ENCODE assay signal across 26 cellular contexts in genomic region chr6:144667517-144667916, GRCh38.
DNase-seq lines count a peak whose midpoint lies in the region; ATAC-seq and TF ChIP-seq lines count a peak whose summit lies in the region.
"Had no signal": no experiment of that assay in that cellular context is flagged by ENCODE, and none has a peak within 500 bp of the region (broad histone marks: within the 10 kb centered on the region; RNA-seq: fewer than 3 reads in every experiment).

No MANE protein-coding gene starts in this region.

- H3K9ac ChIP-seq in trophoblast cell (ENCODE audit: low read length): no peak overlapping the region
- H3K9ac ChIP-seq: neural progenitor cell, SK-N-SH had no signal

- H3K9me3 Mint-ChIP-seq in natural killer cell: peaks cover 7 to 10% of the 10 kb centered on the region in 2 donors
- H3K9me3 Mint-ChIP-seq in natural killer cell treated with Interleukin-12 subunit alpha and Interleukin-12 subunit beta and Interleukin-15 and Interleukin-18, amount 100 ng/mL, for 72 hours: peaks cover 16% of the 10 kb centered on the region
- peaks cover 16% of the 10 kb centered on the region for H3K9me3 Mint-ChIP-seq in activated T-helper 17 cell treated with anti-CD3 and anti-CD28 coated beads, Interleukin-2, amount 50 U/mL, for 72 hours
- H3K9me3 Mint-ChIP-seq in stimulated activated naive B cell treated with anti-CD40 and anti-IgM and Interleukin-4, amounts not matched to agents 10 μg/mL and 1 μg/mL and 100 μg/mL, for 72 hours: peaks cover 16 to 23% of the 10 kb centered on the region in 2 donors

- no peak overlapping the region for H3K27ac ChIP-seq in trophoblast cell (ENCODE audit: low read depth, low read length)
- H3K27ac ChIP-seq: hepatocyte, neural progenitor cell, transverse colon had no signal

- no peak overlapping the region for H2BK120ac ChIP-seq in trophoblast cell (ENCODE audit: insufficient read depth, low read length, poor library complexity)

- H2BK5ac ChIP-seq in trophoblast cell (ENCODE audit: low read depth, low read length, poor library complexity): no peak overlapping the region

- no peaks in the 10 kb centered on the region for H3K79me1 ChIP-seq in trophoblast cell (ENCODE audit: low read length)

- no peak overlapping the region for H3K4me2 ChIP-seq in trophoblast cell (ENCODE audit: low read length)
- H3K4me2 ChIP-seq: hepatocyte, neural progenitor cell, SK-N-SH had no signal

- peaks cover 8% of the 10 kb centered on the region for H3K36me3 Mint-ChIP-seq in natural killer cell
- peaks cover 31% of the 10 kb centered on the region for H3K36me3 Mint-ChIP-seq in natural killer cell treated with Interleukin-12 subunit alpha and Interleukin-12 subunit beta and Interleukin-15 and Interleukin-18, amount 100 ng/mL, for 72 hours
- no peaks in the 10 kb centered on the region for H3K36me3 Mint-ChIP-seq in activated T-helper 17 cell treated with anti-CD3 and anti-CD28 coated beads, Interleukin-2, amount 50 U/mL, for 72 hours (ENCODE audit: low read depth)
- peaks cover 27 to 31% of the 10 kb centered on the region in 2 donors for H3K36me3 Mint-ChIP-seq in stimulated activated naive B cell treated with anti-CD40 and anti-IgM and Interleukin-4, amounts not matched to agents 10 μg/mL and 1 μg/mL and 100 μg/mL, for 72 hours

- no CpG with 5 or more reads among the region's 3 CpGs for WGBS in trophoblast cell (ENCODE audit: extremely low coverage, insufficient coverage, insufficient read length)

- no peak overlapping the region for H4K12ac ChIP-seq in trophoblast cell (ENCODE audit: low read depth, low read length)

- no peak for ATAC-seq in natural killer cell
- ATAC-seq in natural killer cell treated with Interleukin-12 subunit alpha and Interleukin-12 subunit beta and Interleukin-15 and Interleukin-18, amount 100 ng/mL, for 72 hours: no peak
- ATAC-seq in activated T-helper 17 cell treated with anti-CD3 and anti-CD28 coated beads, Interleukin-2, amount 50 U/mL, for 72 hours (replicated peaks): no peak
- ATAC-seq in stimulated activated naive B cell treated with anti-CD40 and anti-IgM and Interleukin-4, amounts not matched to agents 10 μg/mL and 1 μg/mL and 100 μg/mL, for 72 hours (replicated peaks): peak; percentile 21 to 46
- no peak for ATAC-seq in esophagus mucosa
- ATAC-seq: left cardiac atrium, right cardiac atrium had no signal

- H4K8ac ChIP-seq in trophoblast cell (ENCODE audit: low read depth, low read length): no peak overlapping the region

- no peaks in the 10 kb centered on the region for H3K27me3 ChIP-seq in trophoblast cell (ENCODE audit: insufficient read depth, low read length)
- H3K27me3 ChIP-seq: hepatocyte, neural progenitor cell, transverse colon had no signal

- no peak overlapping the region for H3K14ac ChIP-seq in trophoblast cell (ENCODE audit: low read length)

- no peak overlapping the region for H3K4me3 ChIP-seq in trophoblast cell (ENCODE audit: low read depth, low read length)
- H3K4me3 ChIP-seq: hepatocyte, neural progenitor cell, transverse colon had no signal

- no peak overlapping the region for H4K91ac ChIP-seq in trophoblast cell (ENCODE audit: low read depth, low read length)

- peaks cover 0 to 5% of the 10 kb centered on the region in 2 experiments for H3K4me1 ChIP-seq in trophoblast cell (ENCODE audit: control insufficient read depth in 1 of 2, insufficient read depth in 2 of 2, low read length in 2 of 2)

- H2AFZ ChIP-seq in trophoblast cell (ENCODE audit: insufficient read depth, low read length, poor library complexity): no peak overlapping the region
- H2AFZ ChIP-seq: hepatocyte, neural progenitor cell had no signal

- H3K23ac ChIP-seq in trophoblast cell (ENCODE audit: low read length): no peak overlapping the region

- H3K4ac ChIP-seq in trophoblast cell (ENCODE audit: low read depth, low read length): no peak overlapping the region

- H3K18ac ChIP-seq in trophoblast cell (ENCODE audit: low read length): no peak overlapping the region

- no peaks in the 10 kb centered on the region for H3K9me3 ChIP-seq in trophoblast cell (ENCODE audit: insufficient read depth, low read depth, low read length)
- H3K9me3 ChIP-seq: Caco-2, SK-N-SH had no signal

- no peaks in the 10 kb centered on the region for H3K36me3 ChIP-seq in trophoblast cell (ENCODE audit: control insufficient read depth in 1 of 2, insufficient read depth in 2 of 2, low read length in 2 of 2)
- H3K36me3 ChIP-seq: neural progenitor cell, transverse colon had no signal

- peaks cover 85 to 92% of the 10 kb centered on the region in 2 donors for H3K4me1 Mint-ChIP-seq in natural killer cell
- peaks cover 81 to 83% of the 10 kb centered on the region in 2 donors for H3K4me1 Mint-ChIP-seq in natural killer cell treated with Interleukin-12 subunit alpha and Interleukin-12 subunit beta and Interleukin-15 and Interleukin-18, amount 100 ng/mL, for 72 hours (ENCODE audit: low read depth in 2 of 2)
- H3K4me1 Mint-ChIP-seq in activated T-helper 17 cell treated with anti-CD3 and anti-CD28 coated beads, Interleukin-2, amount 50 U/mL, for 72 hours: peaks cover 38% of the 10 kb centered on the region
- H3K4me1 Mint-ChIP-seq in stimulated activated naive B cell treated with anti-CD40 and anti-IgM and Interleukin-4, amounts not matched to agents 10 μg/mL and 1 μg/mL and 100 μg/mL, for 72 hours: peaks cover 38 to 63% of the 10 kb centered on the region in 2 donors

- intact Hi-C loops in natural killer cell (cut with micrococcal nuclease): no loop called here

- peak overlapping the region; percentile 71 to 84 for H3K27ac Mint-ChIP-seq in natural killer cell
- peak overlapping the region in 1 of 2 donors; percentile 89 for H3K27ac Mint-ChIP-seq in natural killer cell treated with Interleukin-12 subunit alpha and Interleukin-12 subunit beta and Interleukin-15 and Interleukin-18, amount 100 ng/mL, for 72 hours
- H3K27ac Mint-ChIP-seq in activated T-helper 17 cell treated with anti-CD3 and anti-CD28 coated beads, Interleukin-2, amount 50 U/mL, for 72 hours: peak overlapping the region; percentile 65
- H3K27ac Mint-ChIP-seq in stimulated activated naive B cell treated with anti-CD40 and anti-IgM and Interleukin-4, amounts not matched to agents 10 μg/mL and 1 μg/mL and 100 μg/mL, for 72 hours: peak overlapping the region; percentile 91
- H3K27ac Mint-ChIP-seq: activated naive CD4-positive, alpha-beta T cell treated with anti-CD3 and anti-CD28 coated beads, Interleukin-2, amount 50 U/mL, for 24 hours; activated T-helper 1 cell treated with anti-CD3 and anti-CD28 coated beads, Interleukin-12 subunit alpha, Interleukin-12 subunit beta, Interleukin-2, Interleukin-4 antibody, amounts not matched to agents 30 ng/mL and 10 ng/mL and 1 ng/mL, durations not matched to agents 14 hours and 24 hours and 36 hours; endodermal cell; neural progenitor cell had no signal

- H3K4me3 Mint-ChIP-seq in natural killer cell: peak overlapping the region; percentile 40
- no peak overlapping the region for H3K4me3 Mint-ChIP-seq in natural killer cell treated with Interleukin-12 subunit alpha and Interleukin-12 subunit beta and Interleukin-15 and Interleukin-18, amount 100 ng/mL, for 72 hours
- H3K4me3 Mint-ChIP-seq in activated T-helper 17 cell treated with anti-CD3 and anti-CD28 coated beads, Interleukin-2, amount 50 U/mL, for 72 hours: peak overlapping the region; percentile 66
- H3K4me3 Mint-ChIP-seq in stimulated activated naive B cell treated with anti-CD40 and anti-IgM and Interleukin-4, amounts not matched to agents 10 μg/mL and 1 μg/mL and 100 μg/mL, for 72 hours: peak overlapping the region; percentile 56 to 60
- H3K4me3 Mint-ChIP-seq: activated naive CD4-positive, alpha-beta T cell treated with anti-CD3 and anti-CD28 coated beads, Interleukin-2, amount 50 U/mL, for 24 hours; activated T-helper 1 cell treated with anti-CD3 and anti-CD28 coated beads, Interleukin-12 subunit alpha, Interleukin-12 subunit beta, Interleukin-2, Interleukin-4 antibody, amounts not matched to agents 30 ng/mL and 10 ng/mL and 1 ng/mL, durations not matched to agents 14 hours and 24 hours and 36 hours; endodermal cell; neural progenitor cell had no signal

- no peak overlapping the region for H2BK12ac ChIP-seq in trophoblast cell (ENCODE audit: low read length)

- no peaks in the 10 kb centered on the region for H3K27me3 Mint-ChIP-seq in natural killer cell (ENCODE audit: low read depth in 2 of 2)
- no peaks in the 10 kb centered on the region for H3K27me3 Mint-ChIP-seq in natural killer cell treated with Interleukin-12 subunit alpha and Interleukin-12 subunit beta and Interleukin-15 and Interleukin-18, amount 100 ng/mL, for 72 hours
- H3K27me3 Mint-ChIP-seq in activated T-helper 17 cell treated with anti-CD3 and anti-CD28 coated beads, Interleukin-2, amount 50 U/mL, for 72 hours: no peaks in the 10 kb centered on the region
- no peaks in the 10 kb centered on the region for H3K27me3 Mint-ChIP-seq in stimulated activated naive B cell treated with anti-CD40 and anti-IgM and Interleukin-4, amounts not matched to agents 10 μg/mL and 1 μg/mL and 100 μg/mL, for 72 hours
- H3K27me3 Mint-ChIP-seq: activated naive CD4-positive, alpha-beta T cell treated with anti-CD3 and anti-CD28 coated beads, Interleukin-2, amount 50 U/mL, for 24 hours had no signal

- H3K79me2 ChIP-seq in trophoblast cell (ENCODE audit: control insufficient read depth, insufficient read depth, low read length, poor library complexity): no peaks in the 10 kb centered on the region

- no peak for TF ChIP-seq CTCF in natural killer cell (IDR thresholded peaks at IDR 0.05)

- DNase-seq in natural killer cell (no peak), NOMO-1 treated with dmso at 0.1 percent for 144 hours (lab: John Stamatoyannopoulos, UW; ENCODE audit: unreplicated experiment) (peak; percentile 3), NCI-H146 (lab: John Stamatoyannopoulos, UW) (no peak), trophoblast cell (no peak)
- no peak for DNase-seq in natural killer cell treated with Interleukin-12 subunit alpha and Interleukin-12 subunit beta and Interleukin-15 and Interleukin-18, amount 100 ng/mL, for 72 hours (ENCODE audit: low spot score)
- no peak for DNase-seq in stimulated activated naive B cell treated with anti-CD40 and anti-IgM and Interleukin-4, amounts not matched to agents 10 μg/mL and 1 μg/mL and 100 μg/mL, for 72 hours
- DNase-seq: activated CD4-positive, alpha-beta T cell treated with anti-CD3 and anti-CD28 coated beads, Interleukin-2, amount 50 U/mL, for 48 hours; activated CD4-positive, CD25-positive, alpha-beta regulatory T cell; Caco-2; cortex of kidney; endodermal cell; GOT3; left cardiac atrium; NCI-H1417; NCI-H345; right cardiac atrium; SK-N-SH; stimulated activated CD4-positive, alpha-beta T cell treated with anti-CD3 and anti-CD28 coated beads, Interleukin-2, amount 100 ng/mL, for 24 hours; T-helper 9 cell; transverse colon had no signal

- no peak overlapping the region for H2AK5ac ChIP-seq in trophoblast cell (ENCODE audit: low read length)

Comparison
In these comparisons a context has a peak if more than half of its experiments do, and no peak if none do; other contexts are left out.
1. ATAC-seq: peak in stimulated activated naive B cell treated with anti-CD40 and anti-IgM and Interleukin-4, amounts not matched to agents 10 μg/mL and 1 μg/mL and 100 μg/mL, for 72 hours (2 of 2); none in natural killer cell (0 of 3), natural killer cell treated with Interleukin-12 subunit alpha and Interleukin-12 subunit beta and Interleukin-15 and Interleukin-18, amount 100 ng/mL, for 72 hours (0 of 2), activated T-helper 17 cell treated with anti-CD3 and anti-CD28 coated beads, Interleukin-2, amount 50 U/mL, for 72 hours (single experiment) and esophagus mucosa (single experiment).